ENCODE assay signal across 27 cellular contexts in genomic region chr11:45187375-45187774, GRCh38.
"Had no signal": no experiment of that assay in that cellular context is flagged by ENCODE, and none has a peak within 500 bp of the region (broad histone marks: within the 10 kb centered on the region; RNA-seq: fewer than 3 reads in every experiment).

No MANE protein-coding gene starts in this region.

- H3K36me3 Mint-ChIP-seq: activated naive CD4-positive, alpha-beta T cell treated with anti-CD3 and anti-CD28 coated beads, Interleukin-2, amount 10 ng/mL, durations not matched to agents 7 days and 5 days; activated naive CD4-positive, alpha-beta T cell treated with anti-CD3 and anti-CD28 coated beads, Interleukin-2, amount 50 U/mL, for 72 hours had no signal

- DNase-seq: activated CD4-positive, alpha-beta memory T cell treated with anti-CD3 and anti-CD28 coated beads, Interleukin-2, amount 10 ng/mL, durations not matched to agents 7 days and 5 days; activated CD4-positive, alpha-beta T cell treated with anti-CD3 and anti-CD28 coated beads for 1 hour; activated CD4-positive, alpha-beta T cell treated with anti-CD3 and anti-CD28 coated beads for 4 hours; activated CD4-positive, alpha-beta T cell treated with anti-CD3 and anti-CD28 coated beads, Interleukin-2, amount 10 ng/mL, durations not matched to agents 7 days and 5 days; activated CD4-positive, alpha-beta T cell treated with anti-CD3 and anti-CD28 coated beads, Interleukin-2, amount 50 U/mL, for 4 hours; activated CD4-positive, CD25-positive, alpha-beta regulatory T cell; activated effector memory CD4-positive, alpha-beta T cell treated with anti-CD3 and anti-CD28 coated beads, Interleukin-2, amount 50 U/mL, for 16 hours; activated naive CD4-positive, alpha-beta T cell treated with anti-CD3 and anti-CD28 coated beads, Interleukin-2, amount 10 ng/mL, durations not matched to agents 7 days and 5 days; activated naive CD8-positive, alpha-beta T cell treated with anti-CD3 and anti-CD28 coated beads, Interleukin-2, amount 10 ng/mL, durations not matched to agents 7 days and 5 days; activated T-cell treated with anti-CD3 and anti-CD28 coated beads, Interleukin-2, amount 50 U/mL, for 1 hour; activated T-cell treated with anti-CD3 and anti-CD28 coated beads, Interleukin-2, amount 50 U/mL, for 48 hours; central memory CD4-positive, alpha-beta T cell; cerebellar nuclear complex; dorsolateral prefrontal cortex; effector memory CD4-positive, alpha-beta T cell; endodermal cell; foreskin fibroblast; T-helper 2 cell had no signal

- H3K27ac ChIP-seq: ascending aorta, breast epithelium, cardiac muscle cell, coronary artery, dorsolateral prefrontal cortex had no signal

- H3K4me1 ChIP-seq: breast epithelium had no signal

- H3K27me3 ChIP-seq: ascending aorta, breast epithelium, cardiac muscle cell, dorsolateral prefrontal cortex had no signal

- H3K9me3 ChIP-seq: ascending aorta, breast epithelium had no signal

- H3K4me1 Mint-ChIP-seq: activated CD4-positive, alpha-beta memory T cell treated with anti-CD3 and anti-CD28 coated beads, Interleukin-2, amount 10 ng/mL, durations not matched to agents 7 days and 5 days; activated CD4-positive, alpha-beta T cell treated with anti-CD3 and anti-CD28 coated beads, Interleukin-2, amount 10 ng/mL, durations not matched to agents 7 days and 5 days; activated naive CD4-positive, alpha-beta T cell treated with anti-CD3 and anti-CD28 coated beads, Interleukin-2, amount 10 ng/mL, durations not matched to agents 7 days and 5 days; activated naive CD8-positive, alpha-beta T cell treated with anti-CD3 and anti-CD28 coated beads, Interleukin-2, amount 10 ng/mL, durations not matched to agents 7 days and 5 days; brain; endodermal cell had no signal

- H3K27ac Mint-ChIP-seq: activated CD4-positive, alpha-beta memory T cell treated with anti-CD3 and anti-CD28 coated beads, Interleukin-2, amount 10 ng/mL, durations not matched to agents 7 days and 5 days; activated CD4-positive, alpha-beta T cell treated with anti-CD3 and anti-CD28 coated beads, Interleukin-2, amount 10 ng/mL, durations not matched to agents 7 days and 5 days; activated naive CD4-positive, alpha-beta T cell treated with anti-CD3 and anti-CD28 coated beads, Interleukin-2, amount 10 ng/mL, durations not matched to agents 7 days and 5 days; activated naive CD4-positive, alpha-beta T cell treated with anti-CD3 and anti-CD28 coated beads, Interleukin-2, amount 50 U/mL, for 72 hours; activated naive CD8-positive, alpha-beta T cell treated with anti-CD3 and anti-CD28 coated beads, Interleukin-2, amount 10 ng/mL, durations not matched to agents 7 days and 5 days; activated T-helper 1 cell treated with anti-CD3 and anti-CD28 coated beads, Interleukin-12 subunit alpha, Interleukin-12 subunit beta, Interleukin-2, Interleukin-4 antibody, amounts not matched to agents 30 ng/mL and 10 ng/mL and 1 ng/mL, durations not matched to agents 14 hours and 24 hours and 36 hours; activated T-helper 2 cell treated with anti-CD3 and anti-CD28 coated beads, Interferon-gamma antibody, Interleukin-2, Interleukin-4, amounts not matched to agents 10 μg/mL and 5 μg/mL and 100 μg/mL, durations not matched to agents 14 hours and 24 hours and 36 hours; brain; dendritic cell treated with granulocyte-macrophage colony-stimulating factor and Interleukin-4, amounts not matched to agents 40 ng/mL and 50 ng/mL, for 4 days; endodermal cell had no signal

- H3K27me3 Mint-ChIP-seq: activated CD4-positive, alpha-beta memory T cell treated with anti-CD3 and anti-CD28 coated beads, Interleukin-2, amount 10 ng/mL, durations not matched to agents 7 days and 5 days; activated CD4-positive, alpha-beta T cell treated with anti-CD3 and anti-CD28 coated beads, Interleukin-2, amount 10 ng/mL, durations not matched to agents 7 days and 5 days; activated naive CD4-positive, alpha-beta T cell treated with anti-CD3 and anti-CD28 coated beads, Interleukin-2, amount 10 ng/mL, durations not matched to agents 7 days and 5 days; activated naive CD8-positive, alpha-beta T cell treated with anti-CD3 and anti-CD28 coated beads, Interleukin-2, amount 10 ng/mL, durations not matched to agents 7 days and 5 days; dendritic cell treated with granulocyte-macrophage colony-stimulating factor and Interleukin-4, amounts not matched to agents 40 ng/mL and 50 ng/mL, for 4 days had no signal

- H3K9me3 Mint-ChIP-seq: activated CD4-positive, alpha-beta memory T cell treated with anti-CD3 and anti-CD28 coated beads, Interleukin-2, amount 10 ng/mL, durations not matched to agents 7 days and 5 days; activated CD4-positive, alpha-beta T cell treated with anti-CD3 and anti-CD28 coated beads, Interleukin-2, amount 10 ng/mL, durations not matched to agents 7 days and 5 days; activated naive CD4-positive, alpha-beta T cell treated with anti-CD3 and anti-CD28 coated beads, Interleukin-2, amount 10 ng/mL, durations not matched to agents 7 days and 5 days; activated naive CD4-positive, alpha-beta T cell treated with anti-CD3 and anti-CD28 coated beads, Interleukin-2, amount 50 U/mL, for 72 hours; activated naive CD8-positive, alpha-beta T cell treated with anti-CD3 and anti-CD28 coated beads, Interleukin-2, amount 10 ng/mL, durations not matched to agents 7 days and 5 days; activated T-helper 1 cell treated with anti-CD3 and anti-CD28 coated beads, Interleukin-12 subunit alpha, Interleukin-12 subunit beta, Interleukin-2, Interleukin-4 antibody, amounts not matched to agents 30 ng/mL and 10 ng/mL and 1 ng/mL, durations not matched to agents 14 hours and 24 hours and 36 hours; activated T-helper 2 cell treated with anti-CD3 and anti-CD28 coated beads, Interferon-gamma antibody, Interleukin-2, Interleukin-4, amounts not matched to agents 10 μg/mL and 5 μg/mL and 100 μg/mL, durations not matched to agents 14 hours and 24 hours and 36 hours; dendritic cell treated with granulocyte-macrophage colony-stimulating factor and Interleukin-4, amounts not matched to agents 40 ng/mL and 50 ng/mL, for 4 days had no signal

- H3K4me3 Mint-ChIP-seq: activated CD4-positive, alpha-beta memory T cell treated with anti-CD3 and anti-CD28 coated beads, Interleukin-2, amount 10 ng/mL, durations not matched to agents 7 days and 5 days; activated CD4-positive, alpha-beta T cell treated with anti-CD3 and anti-CD28 coated beads, Interleukin-2, amount 10 ng/mL, durations not matched to agents 7 days and 5 days; activated naive CD4-positive, alpha-beta T cell treated with anti-CD3 and anti-CD28 coated beads, Interleukin-2, amount 10 ng/mL, durations not matched to agents 7 days and 5 days; activated naive CD8-positive, alpha-beta T cell treated with anti-CD3 and anti-CD28 coated beads, Interleukin-2, amount 10 ng/mL, durations not matched to agents 7 days and 5 days; activated T-helper 1 cell treated with anti-CD3 and anti-CD28 coated beads, Interleukin-12 subunit alpha, Interleukin-12 subunit beta, Interleukin-2, Interleukin-4 antibody, amounts not matched to agents 30 ng/mL and 10 ng/mL and 1 ng/mL, durations not matched to agents 14 hours and 24 hours and 36 hours; brain; dendritic cell treated with granulocyte-macrophage colony-stimulating factor and Interleukin-4, amounts not matched to agents 40 ng/mL and 50 ng/mL, for 4 days; endodermal cell had no signal

- H3K4me3 ChIP-seq: ascending aorta, breast epithelium, cardiac muscle cell, coronary artery, dorsolateral prefrontal cortex had no signal

- H3K36me3 ChIP-seq: breast epithelium had no signal
